ENCODE assay signal across 9 cellular contexts in the genomic region with DNA sequence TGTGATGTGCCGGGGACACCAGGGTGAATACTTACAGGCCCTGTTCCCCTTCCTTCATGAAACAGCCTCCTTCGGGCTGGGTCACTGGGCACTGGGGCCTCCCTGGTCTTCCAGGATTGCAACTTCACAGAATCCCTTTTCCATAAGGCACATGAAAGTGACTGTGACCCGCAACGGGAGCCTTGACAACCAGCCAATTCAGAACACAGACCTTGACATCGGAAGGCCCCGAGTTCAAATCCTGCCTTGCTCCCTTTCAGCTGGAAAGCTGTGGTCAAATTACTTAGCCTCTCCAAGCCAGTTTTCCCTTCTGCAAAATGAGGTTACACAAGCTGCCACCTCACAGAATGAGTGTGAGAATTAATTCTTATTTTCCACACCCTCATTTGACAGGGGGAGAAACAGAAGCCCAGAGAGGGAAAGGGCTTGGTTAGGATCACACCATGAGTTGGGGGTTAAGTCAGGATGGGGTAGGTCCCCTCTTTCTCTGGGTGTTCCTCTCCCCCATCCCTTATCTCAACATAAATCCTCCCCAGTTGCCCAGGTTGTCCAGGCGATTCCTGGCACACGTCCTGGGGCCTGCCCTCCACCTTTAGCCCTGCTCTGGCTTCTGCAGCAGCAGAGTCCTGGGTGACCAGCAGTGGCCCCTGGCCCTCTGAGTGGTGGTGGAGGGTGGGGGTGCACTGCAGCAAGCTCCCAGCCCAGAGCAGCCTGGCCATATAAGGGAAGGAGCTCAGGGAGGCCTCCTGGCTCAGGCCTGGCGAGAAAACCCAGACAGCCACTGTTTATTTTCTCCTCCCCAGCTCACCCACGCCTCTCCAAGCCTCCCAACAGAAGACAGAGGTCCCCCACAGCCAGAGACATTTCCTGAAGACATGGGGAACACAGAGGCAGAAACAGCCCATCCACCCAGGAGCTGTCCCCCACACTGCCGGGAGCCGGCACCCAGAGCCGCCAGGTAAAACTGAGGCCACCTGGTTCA. TPM values are rescaled to one million over a fixed set of nuclear protein-coding genes. Genes with fewer than 3 reads are reported as not detected.
A peak's percentile ranks its signal among the peaks of the same experiment; 100 is the strongest.
DNase-seq lines count a peak whose midpoint lies in the region; ATAC-seq and TF ChIP-seq lines count a peak whose summit lies in the region.
"Had no signal": no experiment of that assay in that cellular context is flagged by ENCODE, and none has a peak within 500 bp of the region (broad histone marks: within the 10 kb centered on the region; RNA-seq: fewer than 3 reads in every experiment).

No MANE protein-coding gene starts in this region.

- no peak overlapping the region for H3K4me3 ChIP-seq in HEK293 (ENCODE audit: low read depth, low read length)
- no peak overlapping the region for H3K4me3 ChIP-seq in gastrocnemius medialis

- in situ Hi-C loops in gastrocnemius medialis (cut with MboI; ENCODE audit: low sequenced_read_pairs in 4 of 4): no loop called here

- H3K27me3 Mint-ChIP-seq in chondrocyte (ENCODE audit: low read depth): no peaks in the 10 kb centered on the region

- H3K27me3 ChIP-seq in gastrocnemius medialis: no peaks in the 10 kb centered on the region

- no peak for DNase-seq in chondrocyte (ENCODE audit: low spot score)
- DNase-seq in islet precursor cell: peak; percentile 87
- DNase-seq in gastrocnemius medialis: no peak
- DNase-seq in occipital lobe (lab: John Stamatoyannopoulos, UW): no peak
- no peak for DNase-seq in NCI-H2107 (lab: John Stamatoyannopoulos, UW)
- no peak for DNase-seq in mucosa of gallbladder (ENCODE audit: low spot score)
- DNase-seq: activated effector memory CD4-positive, alpha-beta T cell treated with Interleukin-2 at 50 U/mL for 16 hours had no signal

- no peak for TF ChIP-seq CTCF in HEK293 (tag by site-specific recombination; IDR thresholded peaks at IDR 0.05)
- TF ChIP-seq CTCF in chondrocyte (IDR thresholded peaks at IDR 0.05): no peak
- no peak for TF ChIP-seq CTCF in gastrocnemius medialis (IDR thresholded peaks at IDR 0.05 in 4 of 5, conservative IDR thresholded peaks at IDR 0.05 in 1 of 5)

- H3K4me1 Mint-ChIP-seq in chondrocyte (ENCODE audit: low read depth): peaks cover 96% of the 10 kb centered on the region

- H3K27ac Mint-ChIP-seq in chondrocyte (ENCODE audit: unreplicated experiment): peak overlapping the region; percentile 96

- H3K9me3 ChIP-seq in HEK293 (ENCODE audit: control insufficient read depth, insufficient read depth, low read depth, low read length) (no peaks in the 10 kb centered on the region), gastrocnemius medialis (no peaks in the 10 kb centered on the region)

- H3K36me3 Mint-ChIP-seq in chondrocyte (ENCODE audit: low read depth): peaks cover 69% of the 10 kb centered on the region

- H3K9me3 Mint-ChIP-seq in chondrocyte (ENCODE audit: low read depth): no peaks in the 10 kb centered on the region

- intact Hi-C loops in gastrocnemius medialis (cut with DNase I; ENCODE audit: low total_unique reads): no loop called here

- peak overlapping the region; percentile 49 for H3K4me3 Mint-ChIP-seq in chondrocyte (ENCODE audit: unreplicated experiment)

- ATAC-seq in gastrocnemius medialis (no peak), GM18858 (IDR thresholded peaks at IDR 0.05; ENCODE audit: unreplicated experiment) (no peak)

- H3K27ac ChIP-seq in HEK293 (ENCODE audit: extremely low read depth, low read depth, low read length) (no peak overlapping the region), gastrocnemius medialis (peak overlapping the region; percentile 14 to 62 (median 54))

- CTCF ChIA-PET in HEK293 (lab: Yijun Ruan, JAX): interaction anchor here (0.6 to 3.8 kb wide), 7 partner anchors 9 to 56 kb away, joined by 3 to 20 read pairs (median 5); no protein-coding TSS in a partner anchor

- POLR2A ChIA-PET in HEK293 (lab: Yijun Ruan, JAX): interaction anchor here (0.7 kb wide), 1 partner anchor 148 kb away, joined by 6 read pairs; no protein-coding TSS in a partner anchor

- H3K4me1 ChIP-seq in HEK293 (ENCODE audit: control insufficient read depth, insufficient read depth, low read length) (no peaks in the 10 kb centered on the region), gastrocnemius medialis (peaks cover 9 to 30% of the 10 kb centered on the region in 2 donors)

- no peak for TF ChIP-seq POLR2A in gastrocnemius medialis (IDR thresholded peaks at IDR 0.05)

- H3K36me3 ChIP-seq in HEK293 (ENCODE audit: control insufficient read depth in 2 of 2, insufficient read depth in 1 of 2, low read length in 2 of 2) (no peaks in the 10 kb centered on the region), gastrocnemius medialis (no peaks in the 10 kb centered on the region)

TF ChIP-seq in HEK293, 187 proteins besides CTCF, POLR2A, EP300 and RAD21:
- TF ChIP-seq EGR2 (tag by site-specific recombination; IDR thresholded peaks at IDR 0.05; ENCODE audit: low read depth): peak; percentile 18; the same call in 1 of the 2 replicates
- no peak for TF ChIP-seq RBAK (tag by site-specific recombination; IDR thresholded peaks at IDR 0.05)
- TF ChIP-seq ZFHX2 (tag by site-specific recombination; conservative IDR thresholded peaks at IDR 0.05): peak; percentile 72
- TF ChIP-seq SALL2 (tag by site-specific recombination; IDR thresholded peaks at IDR 0.05; ENCODE audit: borderline replicate concordance): no peak

RNA-seq across cellular contexts. Expression of a gene that starts 44.5 kb away (rescaled TPM):
- total RNA-seq in chondrocyte: 1.1 to 4.6 TPM (median 3.4 TPM) in 3 replicates
- 1 to 10 TPM in 1 of 4 donors, not detected in 3; 1.2 TPM for total RNA-seq in gastrocnemius medialis
- not detected for total RNA-seq in occipital lobe
- total RNA-seq in mucosa of gallbladder: 0.52 TPM
